25 cellular contexts compared by ENCODE assay signal in the genomic region with DNA sequence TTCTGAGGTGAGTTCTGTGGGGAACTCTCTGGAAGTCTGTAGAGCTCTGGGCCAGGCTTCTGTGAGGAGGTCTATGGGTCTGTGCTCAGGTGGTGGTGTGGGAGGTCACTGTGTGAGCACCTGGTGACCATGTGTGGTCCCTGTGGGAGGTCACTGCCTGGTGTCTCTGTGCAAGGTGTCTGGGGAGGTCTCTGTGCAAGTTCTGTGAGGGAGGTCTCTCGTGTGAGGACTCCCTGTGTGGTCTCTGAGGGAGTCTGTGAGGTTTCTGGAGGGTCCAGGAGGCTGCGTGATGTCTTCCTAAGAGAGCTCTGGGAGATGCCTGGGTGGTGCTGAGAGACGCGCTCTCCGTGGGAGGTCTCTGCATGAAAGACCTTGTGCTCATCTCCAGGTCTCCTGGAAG. TPM values are rescaled to one million over a fixed set of nuclear protein-coding genes. Genes with fewer than 3 reads are reported as not detected.
DNase-seq lines count a peak whose midpoint lies in the region; ATAC-seq and TF ChIP-seq lines count a peak whose summit lies in the region.
"Had no signal": no experiment of that assay in that cellular context is flagged by ENCODE, and none has a peak within 500 bp of the region (broad histone marks: within the 10 kb centered on the region; RNA-seq: fewer than 3 reads in every experiment).

No MANE protein-coding gene starts in this region.

- H3K4me3 Mint-ChIP-seq in activated CD4-positive, alpha-beta T cell treated with anti-CD3 and anti-CD28 coated beads, Interleukin-2, amount 10 ng/mL, durations not matched to agents 24 days and 14 days: no peak overlapping the region
- no peak overlapping the region for H3K4me3 Mint-ChIP-seq in Caco-2 (ENCODE audit: unreplicated experiment)
- H3K4me3 Mint-ChIP-seq in activated naive CD8-positive, alpha-beta T cell treated with anti-CD3 and anti-CD28 coated beads for 36 hours: no peak overlapping the region
- H3K4me3 Mint-ChIP-seq: CD14-positive monocyte; CD8-positive, alpha-beta memory T cell had no signal

- POLR2A ChIA-PET in Caco-2 (lab: Charles Lee): no interaction called here

- H3K9me3 ChIP-seq in Caco-2 (no peaks in the 10 kb centered on the region), SJSA1 (replicated peaks) (peaks cover 14% of the 10 kb centered on the region)
- H3K9me3 ChIP-seq: BE2C had no signal

- H3K27me3 ChIP-seq in Caco-2 (replicated peaks; ENCODE audit: control insufficient read depth, insufficient read depth, low read length) (no peaks in the 10 kb centered on the region), SJSA1 (replicated peaks) (no peaks in the 10 kb centered on the region)
- H3K27me3 ChIP-seq: BE2C, MG63 had no signal

- intact Hi-C loops in activated CD4-positive, alpha-beta T cell treated with anti-CD3 and anti-CD28 coated beads, Interleukin-2, amount 10 ng/mL, durations not matched to agents 24 days and 14 days (cut with micrococcal nuclease): no loop called here
- intact Hi-C loops in Caco-2 (cut with micrococcal nuclease; ENCODE audit: unreplicated experiment): no loop called here

- peaks cover 25% of the 10 kb centered on the region for H3K4me1 ChIP-seq in Caco-2
- H3K4me1 ChIP-seq in SJSA1 (replicated peaks): peaks cover 69% of the 10 kb centered on the region

- DNase-seq in activated CD4-positive, alpha-beta T cell treated with anti-CD3 and anti-CD28 coated beads, Interleukin-2, amount 10 ng/mL, durations not matched to agents 24 days and 14 days: peak; percentile 51
- DNase-seq in activated CD4-positive, alpha-beta T cell treated with anti-CD3 and anti-CD28 coated beads, Interleukin-2, amount 50 U/mL, for 1 hour: no peak
- no peak for DNase-seq in Caco-2
- DNase-seq in SJSA1 (ENCODE audit: low read depth in 1 of 2, low spot score in 2 of 2): peak; percentile 96 to 97
- peak; percentile 8 for DNase-seq in mucosa of gallbladder (ENCODE audit: low spot score)
- no peak for DNase-seq in stimulated activated CD4-positive, alpha-beta T cell treated with anti-CD3 and anti-CD28 coated beads, Interleukin-2, amount 100 ng/mL, for 48 hours
- DNase-seq in activated naive CD8-positive, alpha-beta T cell treated with anti-CD3 and anti-CD28 coated beads for 36 hours: no peak
- DNase-seq: 8988T; ACHN; BE2C; Calu3; CD8-positive, alpha-beta memory T cell; DMS79 treated with DMSO at 0.1 percent for 48 hours; GF-D8; KG1; MG63; NCI-H1105 treated with DMSO at 0.1 percent for 48 hours; NCI-H146; NCI-H1930; NCI-H2107; NCI-H524 treated with DMSO at 0.1 percent for 48 hours; NCI-H774; SIG-M5 had no signal

- H3K36me3 ChIP-seq in Caco-2 (ENCODE audit: control insufficient read depth, insufficient read depth, low read length): no peaks in the 10 kb centered on the region
- peaks cover 10% of the 10 kb centered on the region; the same call in 1 of the 2 replicates for H3K36me3 ChIP-seq in SJSA1
- H3K36me3 ChIP-seq: BE2C, MG63 had no signal

- no peaks in the 10 kb centered on the region for H3K9me3 Mint-ChIP-seq in activated CD4-positive, alpha-beta T cell treated with anti-CD3 and anti-CD28 coated beads, Interleukin-2, amount 10 ng/mL, durations not matched to agents 24 days and 14 days
- H3K9me3 Mint-ChIP-seq in Caco-2 (ENCODE audit: unreplicated experiment): no peaks in the 10 kb centered on the region
- no peaks in the 10 kb centered on the region for H3K9me3 Mint-ChIP-seq in activated naive CD8-positive, alpha-beta T cell treated with anti-CD3 and anti-CD28 coated beads for 36 hours
- H3K9me3 Mint-ChIP-seq: CD8-positive, alpha-beta memory T cell had no signal

- H3K27ac ChIP-seq in SJSA1: peak overlapping the region; percentile 94

- no peaks in the 10 kb centered on the region for H3K36me3 Mint-ChIP-seq in activated CD4-positive, alpha-beta T cell treated with anti-CD3 and anti-CD28 coated beads, Interleukin-2, amount 10 ng/mL, durations not matched to agents 24 days and 14 days (ENCODE audit: low read depth)
- H3K36me3 Mint-ChIP-seq in Caco-2 (ENCODE audit: insufficient read depth, unreplicated experiment): no peaks in the 10 kb centered on the region
- H3K36me3 Mint-ChIP-seq in activated naive CD8-positive, alpha-beta T cell treated with anti-CD3 and anti-CD28 coated beads for 36 hours: no peaks in the 10 kb centered on the region
- H3K36me3 Mint-ChIP-seq: CD14-positive monocyte; CD8-positive, alpha-beta memory T cell had no signal

- no peak for TF ChIP-seq CTCF in Caco-2 (IDR thresholded peaks at IDR 0.05; ENCODE audit: insufficient read depth in 1 of 2, low read depth in 1 of 2, low read length in 1 of 2, severe bottlenecking in 1 of 2, unreplicated experiment in 1 of 2)

- no peak overlapping the region for H3K27ac Mint-ChIP-seq in activated CD4-positive, alpha-beta T cell treated with anti-CD3 and anti-CD28 coated beads, Interleukin-2, amount 10 ng/mL, durations not matched to agents 24 days and 14 days
- H3K27ac Mint-ChIP-seq in Caco-2 (ENCODE audit: unreplicated experiment): peak overlapping the region; percentile 30
- H3K27ac Mint-ChIP-seq in activated naive CD8-positive, alpha-beta T cell treated with anti-CD3 and anti-CD28 coated beads for 36 hours: no peak overlapping the region
- H3K27ac Mint-ChIP-seq: CD14-positive monocyte; CD8-positive, alpha-beta memory T cell had no signal

- no peaks in the 10 kb centered on the region for H3K4me1 Mint-ChIP-seq in activated CD4-positive, alpha-beta T cell treated with anti-CD3 and anti-CD28 coated beads, Interleukin-2, amount 10 ng/mL, durations not matched to agents 24 days and 14 days
- H3K4me1 Mint-ChIP-seq in Caco-2 (ENCODE audit: low read depth, unreplicated experiment): peaks cover 17% of the 10 kb centered on the region
- no peaks in the 10 kb centered on the region for H3K4me1 Mint-ChIP-seq in activated naive CD8-positive, alpha-beta T cell treated with anti-CD3 and anti-CD28 coated beads for 36 hours
- H3K4me1 Mint-ChIP-seq: CD14-positive monocyte; CD8-positive, alpha-beta memory T cell had no signal

- CTCF ChIA-PET in Caco-2 (lab: Charles Lee): no interaction called here

- H3K4me3 ChIP-seq in Caco-2 (ENCODE audit: low read depth, low read length) (no peak overlapping the region), SJSA1 (no peak overlapping the region)
- H3K4me3 ChIP-seq: MG63 had no signal

- H3K27me3 Mint-ChIP-seq in activated CD4-positive, alpha-beta T cell treated with anti-CD3 and anti-CD28 coated beads, Interleukin-2, amount 10 ng/mL, durations not matched to agents 24 days and 14 days: no peaks in the 10 kb centered on the region
- no peaks in the 10 kb centered on the region for H3K27me3 Mint-ChIP-seq in Caco-2 (ENCODE audit: insufficient read depth, unreplicated experiment)
- H3K27me3 Mint-ChIP-seq in activated naive CD8-positive, alpha-beta T cell treated with anti-CD3 and anti-CD28 coated beads for 36 hours: peaks cover 12% of the 10 kb centered on the region

- ATAC-seq in GM21367 (IDR thresholded peaks at IDR 0.05; ENCODE audit: unreplicated experiment): no peak

- BruUV-seq in Caco-2 (replicated peaks; lab: Mats Ljungman, UMichigan): no TSS peak

RNA-seq across cellular contexts. Expression of gene SPATA31E1, which starts 6.0 kb away (rescaled TPM):
- total RNA-seq in activated CD4-positive, alpha-beta T cell treated with anti-CD3 and anti-CD28 coated beads, Interleukin-2, amount 10 ng/mL, durations not matched to agents 24 days and 14 days: not detected in 2 replicates
- total RNA-seq in Caco-2 (2022) (not detected in 2 replicates), mucosa of gallbladder (not detected)
- total RNA-seq in SJSA1 (2014; rRNA removed; shearing (Covaris generic)): 0.26 TPM in 1 of 2 replicates, not detected in the other
- total RNA-seq in activated naive CD8-positive, alpha-beta T cell treated with anti-CD3 and anti-CD28 coated beads for 36 hours: not detected
- total RNA-seq: Calu3; CD8-positive, alpha-beta memory T cell had no signal

RNA-seq across cellular contexts. Expression of gene SPATA31C1, which starts 41.1 kb away (rescaled TPM):
- total RNA-seq in activated CD4-positive, alpha-beta T cell treated with anti-CD3 and anti-CD28 coated beads, Interleukin-2, amount 10 ng/mL, durations not matched to agents 24 days and 14 days: not detected in 2 replicates
- total RNA-seq in Caco-2 (2022) (not detected in 2 replicates), mucosa of gallbladder (not detected)
- not detected in 2 replicates for total RNA-seq in SJSA1 (2014; rRNA removed; shearing (Covaris generic))
- total RNA-seq in activated naive CD8-positive, alpha-beta T cell treated with anti-CD3 and anti-CD28 coated beads for 36 hours: not detected
- total RNA-seq: Calu3; CD8-positive, alpha-beta memory T cell had no signal

Comparison
In these comparisons a context has a peak if more than half of its experiments do, and no peak if none do; other contexts are left out.
1. DNase-seq: peak in activated CD4-positive, alpha-beta T cell treated with anti-CD3 and anti-CD28 coated beads, Interleukin-2, amount 10 ng/mL, durations not matched to agents 24 days and 14 days (single experiment), SJSA1 (2 of 2) and mucosa of gallbladder (single experiment); none in activated CD4-positive, alpha-beta T cell treated with anti-CD3 and anti-CD28 coated beads, Interleukin-2, amount 50 U/mL, for 1 hour (single experiment), Caco-2 (0 of 2), stimulated activated CD4-positive, alpha-beta T cell treated with anti-CD3 and anti-CD28 coated beads, Interleukin-2, amount 100 ng/mL, for 48 hours (0 of 2) and activated naive CD8-positive, alpha-beta T cell treated with anti-CD3 and anti-CD28 coated beads for 36 hours (single experiment).